ENCODE assay signal across 18 cellular contexts in the genomic region with DNA sequence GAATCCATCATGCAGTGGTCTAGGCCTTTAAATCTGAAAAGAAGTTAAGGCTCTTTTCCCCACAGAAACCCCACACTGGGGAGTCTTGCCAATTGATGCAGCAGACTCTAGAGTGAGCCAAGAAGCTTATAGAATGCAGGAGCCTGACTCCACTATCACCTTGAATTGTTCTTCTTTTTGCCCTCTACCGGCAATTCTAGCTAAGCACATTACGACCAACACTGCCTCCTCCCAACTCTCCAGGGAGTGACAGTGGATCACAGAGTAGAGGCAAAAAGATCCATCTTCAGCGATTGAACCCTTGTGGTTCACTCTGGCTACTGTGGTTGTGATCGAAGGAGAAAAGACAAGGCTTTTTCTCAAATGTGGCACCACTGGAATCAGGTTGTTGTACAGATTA.
DNase-seq lines count a peak whose midpoint lies in the region; ATAC-seq, FAIRE-seq and TF ChIP-seq lines count a peak whose summit lies in the region.
"Had no signal": no experiment of that assay in that cellular context is flagged by ENCODE, and none has a peak within 500 bp of the region (broad histone marks: within the 10 kb centered on the region; RNA-seq: fewer than 3 reads in every experiment).

No MANE protein-coding gene starts in this region.

- H3K9me3 ChIP-seq in kidney (ENCODE audit: control insufficient read depth in 1 of 2, low read length in 2 of 2) (no peaks in the 10 kb centered on the region), right atrium auricular region (no peaks in the 10 kb centered on the region)
- H3K9me3 ChIP-seq: breast epithelium, left lung, tibial artery had no signal

- H3K4me3 ChIP-seq in kidney (ENCODE audit: low read length in 2 of 2) (no peak overlapping the region), right atrium auricular region (no peak overlapping the region)
- H3K4me3 ChIP-seq: breast epithelium, left lung, tibial artery had no signal

- H3K27ac ChIP-seq in C4-2B (no peak overlapping the region), kidney (ENCODE audit: low read depth in 2 of 2, low read length in 2 of 2) (no peak overlapping the region), right atrium auricular region (no peak overlapping the region)
- H3K27ac ChIP-seq: breast epithelium, left lung, tibial artery had no signal

- no peaks in the 10 kb centered on the region for H3K36me3 ChIP-seq in kidney (ENCODE audit: control insufficient read depth in 1 of 2, insufficient read depth in 2 of 2, low read length in 2 of 2)
- H3K36me3 ChIP-seq in right atrium auricular region = no peaks in the 10 kb centered on the region
- H3K36me3 ChIP-seq: breast epithelium, left lung, tibial artery had no signal

- peak; percentile 22 for DNase-seq in WTC11 (ENCODE audit: low spot score)
- DNase-seq in kidney = no peak
- DNase-seq in stimulated activated naive CD8-positive, alpha-beta T cell treated with anti-CD3 and anti-CD28 coated beads, Interleukin-15, amount 100 ng/mL, for 72 hours = no peak
- no peak for DNase-seq in right atrium auricular region (ENCODE audit: low spot score)
- DNase-seq: activated CD8-positive, alpha-beta T cell treated with anti-CD3 and anti-CD28 coated beads for 36 hours; activated effector memory CD4-positive, alpha-beta T cell treated with anti-CD3 and anti-CD28 coated beads, Interleukin-2, amount 50 U/mL, for 16 hours; Kasumi-1; left lung; NCI-H187 treated with DMSO at 0.1 percent for 48 hours; stimulated activated CD4-positive, alpha-beta T cell treated with anti-CD3 and anti-CD28 coated beads, Interleukin-2, amount 100 ng/mL, for 24 hours; tibial artery had no signal

- no peak overlapping the region for H3K27ac Mint-ChIP-seq in WTC11
- H3K27ac Mint-ChIP-seq in stimulated activated naive CD8-positive, alpha-beta T cell treated with anti-CD3 and anti-CD28 coated beads, Interleukin-15, amount 100 ng/mL, for 72 hours = no peak overlapping the region
- H3K27ac Mint-ChIP-seq: activated CD8-positive, alpha-beta T cell treated with anti-CD3 and anti-CD28 coated beads for 36 hours had no signal

- no peak for FAIRE-seq in kidney (lab: Jason Lieb, UNC)
- FAIRE-seq: TTC549 had no signal

- peaks cover 6% of the 10 kb centered on the region for H3K4me1 Mint-ChIP-seq in WTC11
- H3K4me1 Mint-ChIP-seq in stimulated activated naive CD8-positive, alpha-beta T cell treated with anti-CD3 and anti-CD28 coated beads, Interleukin-15, amount 100 ng/mL, for 72 hours = no peaks in the 10 kb centered on the region

- ATAC-seq in HG02885 (IDR thresholded peaks at IDR 0.05; ENCODE audit: poor library complexity, unreplicated experiment) = peak; percentile 67
- ATAC-seq in WTC11 = peak; percentile 99
- ATAC-seq in stimulated activated naive CD8-positive, alpha-beta T cell treated with anti-CD3 and anti-CD28 coated beads, Interleukin-15, amount 100 ng/mL, for 72 hours = no peak
- no peak for ATAC-seq in HG03159 (IDR thresholded peaks at IDR 0.05; ENCODE audit: unreplicated experiment)
- no peak for ATAC-seq in GM21447 (IDR thresholded peaks at IDR 0.05; ENCODE audit: unreplicated experiment)
- ATAC-seq: activated CD8-positive, alpha-beta T cell treated with anti-CD3 and anti-CD28 coated beads for 36 hours; left lung; Right ventricle myocardium inferior had no signal

- intact Hi-C loops in kidney (cut with DNase I) = no loop called here

- H3K36me3 Mint-ChIP-seq in WTC11 = no peaks in the 10 kb centered on the region

- H3K27me3 ChIP-seq in right atrium auricular region = no peaks in the 10 kb centered on the region
- H3K27me3 ChIP-seq: breast epithelium, left lung, tibial artery had no signal

- no peaks in the 10 kb centered on the region for H3K27me3 Mint-ChIP-seq in WTC11 (ENCODE audit: low read depth)
- H3K27me3 Mint-ChIP-seq in stimulated activated naive CD8-positive, alpha-beta T cell treated with anti-CD3 and anti-CD28 coated beads, Interleukin-15, amount 100 ng/mL, for 72 hours = peaks cover 2% of the 10 kb centered on the region

- CTCF ChIA-PET in WTC11 (lab: Charles Lee) = interaction anchor here (0.6 to 1.5 kb wide), 16 partner anchors 9 to 883 kb away, joined by 3 to 10 read pairs (median 3); a partner anchor contains a TSS

- POLR2A ChIA-PET in WTC11 (lab: Charles Lee) = no interaction called here

- no peaks in the 10 kb centered on the region for H3K9me3 Mint-ChIP-seq in WTC11
- no peaks in the 10 kb centered on the region for H3K9me3 Mint-ChIP-seq in stimulated activated naive CD8-positive, alpha-beta T cell treated with anti-CD3 and anti-CD28 coated beads, Interleukin-15, amount 100 ng/mL, for 72 hours
- H3K9me3 Mint-ChIP-seq: activated CD8-positive, alpha-beta T cell treated with anti-CD3 and anti-CD28 coated beads for 36 hours had no signal

- TF ChIP-seq CTCF in C4-2B (conservative IDR thresholded peaks at IDR 0.05) (peak; percentile 16; the same call in 1 of the 2 replicates), WTC11 (IDR thresholded peaks at IDR 0.05) (no peak), kidney (IDR thresholded peaks at IDR 0.05; ENCODE audit: borderline replicate concordance, extremely low read depth, insufficient read depth) (peak; percentile 7), right atrium auricular region (IDR thresholded peaks at IDR 0.05) (no peak)

- H3K9ac ChIP-seq in kidney (ENCODE audit: low read length in 2 of 2) = no peak overlapping the region

- H3K4me1 ChIP-seq in kidney (ENCODE audit: control insufficient read depth in 1 of 2, insufficient read depth in 1 of 2, low read depth in 1 of 2, low read length in 2 of 2) (peaks cover 0 to 2% of the 10 kb centered on the region in 2 donors), right atrium auricular region (no peaks in the 10 kb centered on the region)
- H3K4me1 ChIP-seq: breast epithelium, left lung, tibial artery had no signal

- H3K4me3 Mint-ChIP-seq in WTC11 = no peak overlapping the region
- no peak overlapping the region for H3K4me3 Mint-ChIP-seq in stimulated activated naive CD8-positive, alpha-beta T cell treated with anti-CD3 and anti-CD28 coated beads, Interleukin-15, amount 100 ng/mL, for 72 hours
- H3K4me3 Mint-ChIP-seq: activated CD8-positive, alpha-beta T cell treated with anti-CD3 and anti-CD28 coated beads for 36 hours had no signal

TF ChIP-seq in WTC11, 78 proteins besides CTCF, POLR2A, EP300 and RAD21:
- TF ChIP-seq ZNF219 (CRISPR knock-in tag; IDR thresholded peaks at IDR 0.05; ENCODE audit: borderline replicate concordance) (no peak), MXD4 (CRISPR knock-in tag; IDR thresholded peaks at IDR 0.05; ENCODE audit: borderline replicate concordance) (no peak), ELF4 (CRISPR knock-in tag; IDR thresholded peaks at IDR 0.05; ENCODE audit: low read depth) (no peak)

Comparison
In these comparisons a context has a peak if more than half of its experiments do, and no peak if none do; other contexts are left out.
1. CTCF ChIP-seq: peak in C4-2B (single experiment) and kidney (single experiment); none in WTC11 (single experiment) and right atrium auricular region (0 of 2).
2. ATAC-seq: peak in HG02885 (single experiment) and WTC11 (single experiment); none in stimulated activated naive CD8-positive, alpha-beta T cell treated with anti-CD3 and anti-CD28 coated beads, Interleukin-15, amount 100 ng/mL, for 72 hours (single experiment), HG03159 (single experiment) and GM21447 (single experiment).